Comparison of ENCODE assay signal across 11 cellular contexts in genomic region chr10:16310440-16310839, GRCh38.
"Had no signal": no experiment of that assay in that cellular context is flagged by ENCODE, and none has a peak within 500 bp of the region (broad histone marks: within the 10 kb centered on the region; RNA-seq: fewer than 3 reads in every experiment).

No MANE protein-coding gene starts in this region.

- H3K9ac ChIP-seq: GM23248 had no signal

- FAIRE-seq: H1, H54 had no signal

- DNase-seq: GM23248, GOT3, H7, H9, HCEC 1CT, HFFc6 had no signal

- H3K9me3 ChIP-seq: HAP-1 had no signal

- H3K4me1 ChIP-seq: HAP-1 had no signal

- H2AFZ ChIP-seq: GM23248, GM23338 had no signal

- H3K27ac ChIP-seq: GM23248 had no signal

- ATAC-seq: GM23338, HCT116 had no signal

- H3K4me2 ChIP-seq: GM23338 had no signal

- H3K4me3 ChIP-seq: GM23248, GM23338, HAP-1 had no signal

- H3K36me3 ChIP-seq: HAP-1 had no signal
